ENCODE assay signal across 21 cellular contexts in the genomic region with DNA sequence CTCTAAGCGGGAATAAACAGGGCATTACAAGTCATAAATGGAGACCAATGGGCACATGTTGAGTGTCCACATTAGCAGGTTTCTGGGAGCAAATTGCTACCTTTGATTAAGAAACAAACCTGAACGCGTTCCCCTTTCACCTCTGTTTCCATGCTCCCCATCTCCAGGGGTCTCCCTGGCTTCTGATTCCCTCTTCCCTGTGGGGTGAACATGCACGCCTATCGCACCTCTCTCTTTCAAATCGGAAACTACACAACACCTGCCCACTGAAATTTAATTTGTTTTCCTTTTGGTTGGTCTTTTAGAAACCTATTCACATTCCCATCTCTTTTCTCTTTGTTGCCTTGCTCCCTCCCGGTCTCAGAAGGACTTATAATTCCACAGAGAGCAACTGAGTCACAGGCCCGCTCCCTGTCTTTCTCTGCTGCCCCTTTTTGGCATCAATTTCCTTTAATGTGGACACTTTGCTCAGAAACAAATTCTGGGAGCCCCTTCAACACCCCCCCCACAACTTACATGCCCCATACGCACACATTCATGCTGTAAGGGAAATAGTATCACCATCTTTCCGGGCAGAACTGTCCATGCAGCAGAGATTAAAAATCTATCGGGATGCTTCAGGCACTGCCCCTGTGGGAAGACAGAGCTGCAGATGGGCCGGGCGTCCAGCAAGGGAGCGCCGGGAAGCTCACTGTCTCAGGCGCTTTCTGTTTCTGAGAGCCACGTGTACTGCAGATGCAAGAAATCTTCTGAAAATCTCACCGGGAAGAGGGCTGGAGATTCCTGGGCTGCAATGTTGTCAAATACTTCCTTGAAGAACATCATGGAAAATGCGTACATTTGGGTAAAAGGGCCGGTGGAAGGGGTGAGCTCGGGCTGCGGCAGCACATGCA. TPM values are rescaled to one million over a fixed set of nuclear protein-coding genes. Genes with fewer than 3 reads are reported as not detected.
DNase-seq lines count a peak whose midpoint lies in the region; ATAC-seq and TF ChIP-seq lines count a peak whose summit lies in the region.
"Had no signal": no experiment of that assay in that cellular context is flagged by ENCODE, and none has a peak within 500 bp of the region (broad histone marks: within the 10 kb centered on the region; RNA-seq: fewer than 3 reads in every experiment).

No MANE protein-coding gene starts in this region.

- no peaks in the 10 kb centered on the region for H3K9me3 Mint-ChIP-seq in activated T-helper 17 cell treated with anti-CD3 and anti-CD28 coated beads, Interleukin-2, amount 50 U/mL, for 72 hours
- H3K9me3 Mint-ChIP-seq: activated T-helper 2 cell treated with anti-CD3 and anti-CD28 coated beads, Interferon-gamma antibody, Interleukin-2, Interleukin-4, amounts not matched to agents 10 μg/mL and 5 μg/mL and 100 μg/mL, durations not matched to agents 14 hours and 24 hours and 36 hours; memory B cell; stimulated activated naive CD8-positive, alpha-beta T cell treated with anti-CD3 and anti-CD28 coated beads, Interleukin-15, amount 100 ng/mL, for 72 hours had no signal

- no peaks in the 10 kb centered on the region for H3K36me3 ChIP-seq in Peyer's patch
- H3K36me3 ChIP-seq in fibroblast of lung (ENCODE audit: control insufficient read depth, insufficient read depth, low read length): peaks cover 4% of the 10 kb centered on the region
- no peaks in the 10 kb centered on the region for H3K36me3 ChIP-seq in mucosa of stomach (ENCODE audit: control insufficient read depth, insufficient read depth, low read length)
- H3K36me3 ChIP-seq in transverse colon: no peaks in the 10 kb centered on the region
- H3K36me3 ChIP-seq: BE2C, vagina had no signal

- H3K9me3 ChIP-seq in Peyer's patch: no peaks in the 10 kb centered on the region
- H3K9me3 ChIP-seq in fibroblast of lung (ENCODE audit: control insufficient read depth, insufficient read depth, low read depth, low read length): no peaks in the 10 kb centered on the region
- H3K9me3 ChIP-seq in mucosa of stomach (ENCODE audit: control insufficient read depth, low read length): no peaks in the 10 kb centered on the region
- H3K9me3 ChIP-seq in transverse colon: no peaks in the 10 kb centered on the region
- H3K9me3 ChIP-seq: BE2C, vagina had no signal

- no peak for TF ChIP-seq EP300 in transverse colon (IDR thresholded peaks at IDR 0.05; ENCODE audit: low read depth)

- in situ Hi-C loops in transverse colon (cut with MboI; ENCODE audit: low pct_ligation_motif_present in 1 of 4, low pct_unique_long_range_greater_than_20kb in 1 of 4, low sequenced_read_pairs in 3 of 4): loop anchor here (25.0 kb wide), 4 partner anchors 166 to 691 kb away; no protein-coding TSS in a partner anchor

- H3K36me3 Mint-ChIP-seq in activated T-helper 17 cell treated with anti-CD3 and anti-CD28 coated beads, Interleukin-2, amount 50 U/mL, for 72 hours (ENCODE audit: low read depth): peaks cover 8% of the 10 kb centered on the region
- H3K36me3 Mint-ChIP-seq: brain, memory B cell had no signal

- H3K27ac Mint-ChIP-seq in activated T-helper 17 cell treated with anti-CD3 and anti-CD28 coated beads, Interleukin-2, amount 50 U/mL, for 72 hours: no peak overlapping the region
- H3K27ac Mint-ChIP-seq: activated T-helper 2 cell treated with anti-CD3 and anti-CD28 coated beads, Interferon-gamma antibody, Interleukin-2, Interleukin-4, amounts not matched to agents 10 μg/mL and 5 μg/mL and 100 μg/mL, durations not matched to agents 14 hours and 24 hours and 36 hours; memory B cell; stimulated activated naive CD8-positive, alpha-beta T cell treated with anti-CD3 and anti-CD28 coated beads, Interleukin-15, amount 100 ng/mL, for 72 hours had no signal

- no peak for DNase-seq in Peyer's patch
- peak in 1 of 2 donors; percentile 48 for DNase-seq in fibroblast of lung (ENCODE audit: low read depth in 2 of 2)
- DNase-seq in transverse colon: no peak
- no peak for DNase-seq in stimulated activated naive CD8-positive, alpha-beta T cell treated with anti-CD3 and anti-CD28 coated beads, Interleukin-15, Interleukin-2, amounts not matched to agents 100 U/mL and 50 U/mL, for 24 hours
- no peak for DNase-seq in NCI-H2171 treated with DMSO at 0.1 percent for 48 hours (lab: John Stamatoyannopoulos, UW)
- DNase-seq: activated CD4-positive, alpha-beta T cell treated with anti-CD3 and anti-CD28 coated beads for 1 hour; BE2C; cortex of kidney; head of caudate nucleus; Karpas-422; NCI-H1092; NCI-H2029 treated with DMSO at 0.1 percent for 48 hours; Right ventricle myocardium superior; stimulated activated naive CD8-positive, alpha-beta T cell treated with anti-CD3 and anti-CD28 coated beads, Interleukin-15, amount 100 ng/mL, for 72 hours had no signal

- H2AFZ ChIP-seq in fibroblast of lung (ENCODE audit: low read length): no peak overlapping the region

- peaks cover 93% of the 10 kb centered on the region for H3K79me2 ChIP-seq in fibroblast of lung (ENCODE audit: control insufficient read depth, insufficient read depth, low read length)

- H3K4me3 ChIP-seq in Peyer's patch (peak overlapping the region in 1 of 4 donors; percentile 60), fibroblast of lung (replicated peaks in 1 of 4; ENCODE audit: control extremely low read depth in 1 of 4, insufficient read depth in 1 of 4, low read depth in 3 of 4, low read length in 4 of 4) (peak overlapping the region in 1 of 4 experiments; percentile 29), mucosa of stomach (ENCODE audit: low read length) (no peak overlapping the region), transverse colon (peak overlapping the region in 3 of 4 donors; percentile 1 to 69 (median 8))
- H3K4me3 ChIP-seq: vagina had no signal

- H3K4me2 ChIP-seq in fibroblast of lung (ENCODE audit: extremely low read depth, insufficient read depth, low read length): peak overlapping the region; percentile 21

- H3K4me1 Mint-ChIP-seq in activated T-helper 17 cell treated with anti-CD3 and anti-CD28 coated beads, Interleukin-2, amount 50 U/mL, for 72 hours: peaks cover 8% of the 10 kb centered on the region

- H3K27me3 ChIP-seq in Peyer's patch: peaks cover 0 to 22% of the 10 kb centered on the region in 2 donors
- H3K27me3 ChIP-seq in fibroblast of lung (ENCODE audit: control insufficient read depth, insufficient read depth, low read length): no peaks in the 10 kb centered on the region
- H3K27me3 ChIP-seq in mucosa of stomach (ENCODE audit: control insufficient read depth, insufficient read depth, low read length): peaks cover 95% of the 10 kb centered on the region
- peaks cover 98% of the 10 kb centered on the region for H3K27me3 ChIP-seq in transverse colon

- TF ChIP-seq CTCF in Peyer's patch (IDR thresholded peaks at IDR 0.05): no peak
- TF ChIP-seq CTCF in fibroblast of lung (conservative IDR thresholded peaks at IDR 0.05 in 1 of 2, IDR thresholded peaks at IDR 0.05 in 1 of 2; ENCODE audit: low read depth in 1 of 2, low read length in 2 of 2): no peak
- no peak for TF ChIP-seq CTCF in transverse colon (IDR thresholded peaks at IDR 0.05)

- H3K4me1 ChIP-seq in Peyer's patch (peaks cover 0 to 2% (median 0%) of the 10 kb centered on the region in 4 donors), fibroblast of lung (ENCODE audit: control insufficient read depth, extremely low read depth, insufficient read depth, low read length) (peaks cover 13% of the 10 kb centered on the region), mucosa of stomach (ENCODE audit: control insufficient read depth, insufficient read depth, low read length) (no peaks in the 10 kb centered on the region), transverse colon (peaks cover 0 to 8% (median 4%) of the 10 kb centered on the region in 4 donors)
- H3K4me1 ChIP-seq: BE2C had no signal

- 16 to 27% methylated on average over 12 to 22 of the region's 22 CpGs for WGBS in transverse colon (ENCODE audit: low coverage in 1 of 2), 2 donors

- H3K9ac ChIP-seq in fibroblast of lung (ENCODE audit: insufficient read depth, low read length) (no peak overlapping the region), mucosa of stomach (ENCODE audit: low read length) (peak overlapping the region; percentile 50)

- no peaks in the 10 kb centered on the region for H4K20me1 ChIP-seq in fibroblast of lung (ENCODE audit: control insufficient read depth, extremely low read depth, insufficient read depth, low read length)

- TF ChIP-seq POLR2A in Peyer's patch (IDR thresholded peaks at IDR 0.05): no peak
- TF ChIP-seq POLR2A in transverse colon (IDR thresholded peaks at IDR 0.05): no peak

- H3K27me3 Mint-ChIP-seq in activated T-helper 17 cell treated with anti-CD3 and anti-CD28 coated beads, Interleukin-2, amount 50 U/mL, for 72 hours: peaks cover 76% of the 10 kb centered on the region

- H3K4me3 Mint-ChIP-seq in activated T-helper 17 cell treated with anti-CD3 and anti-CD28 coated beads, Interleukin-2, amount 50 U/mL, for 72 hours: no peak overlapping the region
- H3K4me3 Mint-ChIP-seq: memory B cell; stimulated activated naive CD8-positive, alpha-beta T cell treated with anti-CD3 and anti-CD28 coated beads, Interleukin-15, amount 100 ng/mL, for 72 hours had no signal

- intact Hi-C loops in transverse colon (cut with DNase I; ENCODE audit: low total_unique reads): loop anchor here (5.0 kb wide), 1 partner anchor 201 kb away; no protein-coding TSS in a partner anchor

- H3K27ac ChIP-seq in Peyer's patch (peak overlapping the region; percentile 10 to 99 (median 64)), fibroblast of lung (ENCODE audit: insufficient read depth, low read length) (no peak overlapping the region), transverse colon (peak overlapping the region; percentile 94 to 99 (median 96))
- H3K27ac ChIP-seq: vagina had no signal

- no peak for ATAC-seq in stimulated activated naive CD8-positive, alpha-beta T cell treated with anti-CD3 and anti-CD28 coated beads, Interleukin-15, Interleukin-2, amounts not matched to agents 100 U/mL and 50 U/mL, for 24 hours
- ATAC-seq in activated T-helper 17 cell treated with anti-CD3 and anti-CD28 coated beads, Interleukin-2, amount 50 U/mL, for 72 hours (replicated peaks): no peak
- ATAC-seq: HCT116; stimulated activated naive CD8-positive, alpha-beta T cell treated with anti-CD3 and anti-CD28 coated beads, Interleukin-15, amount 100 ng/mL, for 72 hours had no signal

RNA-seq across cellular contexts. Expression of a gene that starts 7.2 kb away (rescaled TPM):
- total RNA-seq in Peyer's patch: 10 to 100 TPM in 2 of 4 donors, 1 to 10 TPM in 2; 4.4 to 36.3 (median 9.0) TPM
- 15.9 and 31.5 TPM in 2 replicates for total RNA-seq in fibroblast of lung
- 14.0 and 38.5 TPM in 2 replicates for polyA plus RNA-seq in fibroblast of lung
- polyA plus RNA-seq in fibroblast of lung (2012): 19.3 and 43.8 TPM in 2 replicates
- 16.2 and 35.9 TPM in 2 replicates for polyA minus RNA-seq in fibroblast of lung (ENCODE audit: low replicate concordance)
- 10 to 100 TPM; 10.8 to 44.1 (median 23.4) TPM for total RNA-seq in transverse colon
- total RNA-seq in activated T-helper 17 cell treated with anti-CD3 and anti-CD28 coated beads, Interleukin-2, amount 50 U/mL, for 72 hours: not detected
- total RNA-seq: activated T-helper 2 cell treated with anti-CD3 and anti-CD28 coated beads, Interferon-gamma antibody, Interleukin-2, Interleukin-4, amounts not matched to agents 10 μg/mL and 5 μg/mL and 100 μg/mL, durations not matched to agents 14 hours and 24 hours and 36 hours had no signal

RNA-seq across cellular contexts. Expression of a gene that starts 51.9 kb away (rescaled TPM):
- total RNA-seq in Peyer's patch: 10 to 100 TPM; 18.2 to 35.4 (median 21.9) TPM
- 13.6 and 19.3 TPM in 2 replicates for total RNA-seq in fibroblast of lung
- polyA plus RNA-seq in fibroblast of lung: 11.4 and 13.1 TPM in 2 replicates
- polyA plus RNA-seq in fibroblast of lung (2012): 9.3 and 9.7 TPM in 2 replicates
- polyA minus RNA-seq in fibroblast of lung (ENCODE audit: low replicate concordance): 5.9 and 16.3 TPM in 2 replicates
- total RNA-seq in transverse colon: 10 to 100 TPM; 25.4 to 51.1 (median 30.0) TPM
- 10 to 100 TPM; 17.1 to 19.3 TPM for total RNA-seq in activated T-helper 17 cell treated with anti-CD3 and anti-CD28 coated beads, Interleukin-2, amount 50 U/mL, for 72 hours

Comparison
In these comparisons a context has a peak if more than half of its experiments do, and no peak if none do; other contexts are left out.
1. RNA of a gene that starts 7.2 kb away (total RNA-seq): 15.9 to 31.5 TPM in fibroblast of lung, 10.8 to 44.1 TPM in transverse colon and 4.4 to 36.3 TPM in Peyer's patch; not detected in activated T-helper 17 cell treated with anti-CD3 and anti-CD28 coated beads, Interleukin-2, amount 50 U/mL, for 72 hours; every median in the first group is over 4 times any median in the second.